Comparison of ENCODE assay signal across 18 cellular contexts in the genomic region with DNA sequence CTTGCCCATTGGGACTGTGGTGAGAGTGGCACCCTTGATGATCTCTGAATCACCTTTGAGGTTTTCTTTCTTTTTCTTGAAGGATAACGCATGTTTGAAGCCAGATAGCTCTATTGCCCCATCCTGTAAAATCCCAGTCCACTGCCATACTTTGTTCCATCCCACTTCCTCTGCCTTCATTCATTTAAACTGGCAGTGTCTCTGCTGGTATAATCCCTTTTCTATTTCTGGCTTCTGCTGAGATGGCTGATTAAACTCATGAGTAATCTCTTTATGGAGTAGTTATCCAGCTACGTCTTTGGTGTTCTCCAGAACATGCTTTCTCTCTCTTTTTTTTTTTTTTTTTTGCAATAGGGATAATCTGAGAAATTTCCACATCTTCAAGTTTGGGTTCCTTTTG.
"Had no signal": no experiment of that assay in that cellular context is flagged by ENCODE, and none has a peak within 500 bp of the region (broad histone marks: within the 10 kb centered on the region; RNA-seq: fewer than 3 reads in every experiment).

No MANE protein-coding gene starts in this region.

- DNase-seq: activated CD4-positive, alpha-beta T cell treated with anti-CD3 and anti-CD28 coated beads, Interleukin-2, amount 10 ng/mL, durations not matched to agents 24 days and 14 days; activated CD4-positive, CD25-positive, alpha-beta regulatory T cell; activated CD8-positive, alpha-beta T cell treated with anti-CD3 and anti-CD28 coated beads for 36 hours; activated naive CD4-positive, alpha-beta T cell treated with Interleukin-2 at 50 U/mL for 16 hours; activated naive CD8-positive, alpha-beta T cell treated with anti-CD3 and anti-CD28 coated beads, Interleukin-2, amount 10 ng/mL, durations not matched to agents 7 days and 5 days; activated T-cell treated with anti-CD3 and anti-CD28 coated beads, Interleukin-2, amount 50 U/mL, for 24 hours; anterior cingulate cortex; heart right ventricle; nucleus accumbens; stimulated activated CD4-positive, alpha-beta T cell treated with anti-CD3 and anti-CD28 coated beads, Interleukin-2, amount 100 ng/mL, for 24 hours; stimulated activated naive CD8-positive, alpha-beta T cell treated with anti-CD3 and anti-CD28 coated beads, Interleukin-15, Interleukin-2, amounts not matched to agents 100 U/mL and 50 U/mL, for 24 hours; substantia nigra; T-helper 1 cell; T-helper 9 cell; tibial artery had no signal

- H3K36me3 ChIP-seq: gastroesophageal sphincter, heart right ventricle, right atrium auricular region, tibial artery had no signal

- H3K4me1 ChIP-seq: gastroesophageal sphincter, heart right ventricle, right atrium auricular region, tibial artery had no signal

- H3K27ac ChIP-seq: coronary artery, gastroesophageal sphincter, heart right ventricle, right atrium auricular region, tibial artery had no signal

- H3K4me3 ChIP-seq: coronary artery, gastroesophageal sphincter, heart right ventricle, right atrium auricular region, tibial artery had no signal

- H3K27me3 ChIP-seq: gastroesophageal sphincter, right atrium auricular region, tibial artery had no signal

- H3K9me3 ChIP-seq: right atrium auricular region, tibial artery had no signal

- ATAC-seq: activated CD8-positive, alpha-beta T cell treated with anti-CD3 and anti-CD28 coated beads for 36 hours; gastroesophageal sphincter; heart right ventricle; stimulated activated naive CD8-positive, alpha-beta T cell treated with anti-CD3 and anti-CD28 coated beads, Interleukin-15, Interleukin-2, amounts not matched to agents 100 U/mL and 50 U/mL, for 24 hours had no signal
